In genomic region chr7:64849250-64849923, GRCh38 we compare ENCODE assay signal across 10 cellular contexts. TPM values are rescaled to one million over a fixed set of nuclear protein-coding genes. Genes with fewer than 3 reads are reported as not detected.
A peak's percentile ranks its signal among the peaks of the same experiment; 100 is the strongest.
DNase-seq lines count a peak whose midpoint lies in the region; ATAC-seq, FAIRE-seq and TF ChIP-seq lines count a peak whose summit lies in the region.
"Had no signal": no experiment of that assay in that cellular context is flagged by ENCODE, and none has a peak within 500 bp of the region (broad histone marks: within the 10 kb centered on the region; RNA-seq: fewer than 3 reads in every experiment).

No MANE protein-coding gene starts in this region.

- H3K27me3 ChIP-seq in HepG2 (ENCODE audit: control insufficient read depth in 1 of 2, insufficient read depth in 2 of 2, low read length in 2 of 2): peaks cover 0 to 4% of the 10 kb centered on the region in 2 experiments; a peak in 1 of 5 replicates
- no peaks in the 10 kb centered on the region for H3K27me3 ChIP-seq in right lobe of liver
- H3K27me3 ChIP-seq in esophagus squamous epithelium: no peaks in the 10 kb centered on the region

- H3K4me3 Mint-ChIP-seq in Calu3 (ENCODE audit: low read depth, unreplicated experiment): no peak overlapping the region
- H3K4me3 Mint-ChIP-seq: activated naive CD8-positive, alpha-beta T cell had no signal

- H3K9ac ChIP-seq in HepG2 (ENCODE audit: insufficient read depth, low read depth, low read length): no peak overlapping the region

- in situ Hi-C loops in HepG2 (cut with HindIII; ENCODE audit: extremely low pct_ligation_motif_present, low pct_unique_long_range_greater_than_20kb): no loop called here

- TF ChIP-seq EP300 in HepG2 (IDR thresholded peaks at IDR 0.05; ENCODE audit: low read depth in 2 of 2, low read length in 2 of 2) (no peak), HepG2 (CRISPR knock-in tag; IDR thresholded peaks at IDR 0.05; ENCODE audit: borderline replicate concordance) (no peak)

- DNase-seq in HepG2 (ENCODE audit: low spot score): no peak
- DNase-seq in right lobe of liver: no peak
- peak; percentile 65 for DNase-seq in NCI-H82 (lab: John Stamatoyannopoulos, UW)
- DNase-seq in esophagus squamous epithelium (lab: John Stamatoyannopoulos, UW): no peak
- no peak for DNase-seq in activated naive CD4-positive, alpha-beta T cell treated with Interleukin-2 at 50 U/mL for 16 hours
- no peak for DNase-seq in Calu3

- TF ChIP-seq POLR2A in HepG2 (IDR thresholded peaks at IDR 0.05; ENCODE audit: insufficient read depth in 1 of 2, low read depth in 2 of 2, low read length in 2 of 2) (no peak), right lobe of liver (IDR thresholded peaks at IDR 0.05) (no peak), esophagus squamous epithelium (IDR thresholded peaks at IDR 0.05) (no peak)

- H3K27ac ChIP-seq in HepG2 (ENCODE audit: extremely low read length, insufficient read depth, low read length) (no peak overlapping the region), right lobe of liver (no peak overlapping the region), esophagus squamous epithelium (peak overlapping the region; percentile 59 to 85 (median 79))
- H3K27ac ChIP-seq: C4-2B had no signal

- CTCF ChIA-PET in HepG2 (lab: Yijun Ruan, JAX; ENCODE audit: low intra/inter-chr PET ratio, low total read pairs) (no interaction called here), Calu3 (lab: Charles Lee) (no interaction called here)

- no peak overlapping the region for H3K4me3 ChIP-seq in HepG2 (replicated peaks in 1 of 3; ENCODE audit: insufficient read depth in 1 of 3, low read depth in 2 of 3, low read length in 3 of 3)
- no peak overlapping the region for H3K4me3 ChIP-seq in right lobe of liver
- H3K4me3 ChIP-seq in esophagus squamous epithelium: no peak overlapping the region

- H3K9me3 ChIP-seq in HepG2 (ENCODE audit: low read length) (no peaks in the 10 kb centered on the region), right lobe of liver (no peaks in the 10 kb centered on the region), esophagus squamous epithelium (no peaks in the 10 kb centered on the region)

- no peaks in the 10 kb centered on the region for H3K27me3 Mint-ChIP-seq in Calu3 (ENCODE audit: unreplicated experiment)
- H3K27me3 Mint-ChIP-seq: activated naive CD8-positive, alpha-beta T cell had no signal

- no peaks in the 10 kb centered on the region for H3K36me3 Mint-ChIP-seq in Calu3 (ENCODE audit: insufficient read depth, unreplicated experiment)

- no peaks in the 10 kb centered on the region for H3K79me2 ChIP-seq in HepG2 (ENCODE audit: insufficient read depth, low read length)

- H3K4me1 ChIP-seq in HepG2 (ENCODE audit: insufficient read depth, low read length): no peaks in the 10 kb centered on the region
- H3K4me1 ChIP-seq in right lobe of liver: no peaks in the 10 kb centered on the region
- peaks cover 0 to 27% (median 7%) of the 10 kb centered on the region in 3 donors for H3K4me1 ChIP-seq in esophagus squamous epithelium

- no peak overlapping the region for H3K27ac Mint-ChIP-seq in Calu3 (ENCODE audit: unreplicated experiment)
- H3K27ac Mint-ChIP-seq: activated naive CD8-positive, alpha-beta T cell had no signal

- no peaks in the 10 kb centered on the region for H3K9me3 Mint-ChIP-seq in Calu3 (ENCODE audit: low read depth, unreplicated experiment)

- 47% methylated on average over 4 of the region's 5 CpGs for WGBS in HepG2 (ENCODE audit: low lambda C conversion rate)
- 49% methylated on average over 3 of the region's 5 CpGs for WGBS in right lobe of liver (ENCODE audit: insufficient coverage, low coverage, low lambda C conversion rate, missing lambda C conversion rate)
- WGBS in esophagus squamous epithelium, 2 donors: 52 to 54% methylated on average over 5 of the region's 5 CpGs

- POLR2A ChIA-PET in HepG2 (lab: Yijun Ruan, JAX): no interaction called here

- no TSS peak for BruUV-seq in HepG2 (replicated peaks; lab: Mats Ljungman, UMichigan)
- no TSS peak for BruUV-seq in Calu3 (replicated peaks; lab: Mats Ljungman, UMichigan)

- no peak for FAIRE-seq in HepG2 (lab: Jason Lieb, UNC)

- intact Hi-C loops in HepG2 (cut with micrococcal nuclease; ENCODE audit: unreplicated experiment) (no loop called here), right lobe of liver (cut with DNase I) (no loop called here), esophagus squamous epithelium (cut with DNase I) (no loop called here), Calu3 (cut with micrococcal nuclease; ENCODE audit: unreplicated experiment) (no loop called here)

- no peak for TF ChIP-seq RAD21 in HepG2 (CRISPR knock-in tag; IDR thresholded peaks at IDR 0.05)

- TF ChIP-seq CTCF in HepG2 (CRISPR knock-in tag; IDR thresholded peaks at IDR 0.05): no peak
- TF ChIP-seq CTCF in right lobe of liver (IDR thresholded peaks at IDR 0.05): no peak
- TF ChIP-seq CTCF in esophagus squamous epithelium (IDR thresholded peaks at IDR 0.05): no peak
- TF ChIP-seq CTCF in Calu3 (IDR thresholded peaks at IDR 0.05; ENCODE audit: unreplicated experiment): no peak

- no peaks in the 10 kb centered on the region for H4K20me1 ChIP-seq in HepG2 (ENCODE audit: insufficient read depth, low read length)

- H3K4me2 ChIP-seq in HepG2 (ENCODE audit: low read depth, low read length): no peak overlapping the region

- H3K36me3 ChIP-seq in HepG2 (replicated peaks in 1 of 2; ENCODE audit: control insufficient read depth in 1 of 2, insufficient read depth in 2 of 2, low read length in 2 of 2) (no peaks in the 10 kb centered on the region), right lobe of liver (no peaks in the 10 kb centered on the region), esophagus squamous epithelium (no peaks in the 10 kb centered on the region)

- H2AFZ ChIP-seq in HepG2 (ENCODE audit: low read length): no peak overlapping the region

- ATAC-seq in HepG2: peak; percentile 54; the same call in 2 of the 3 replicates
- no peak for ATAC-seq in right lobe of liver
- ATAC-seq in HG03280 (IDR thresholded peaks at IDR 0.05; ENCODE audit: unreplicated experiment): no peak
- ATAC-seq in GM21723 (IDR thresholded peaks at IDR 0.05; ENCODE audit: unreplicated experiment): no peak

- no peaks in the 10 kb centered on the region for H3K4me1 Mint-ChIP-seq in Calu3 (ENCODE audit: low read depth, unreplicated experiment)

TF ChIP-seq in HepG2, 621 proteins besides CTCF, POLR2A, EP300 and RAD21 (continues in another document):
- 0 out of 2 replicates have a peak, but pooled peaks have one; percentile 9 for TF ChIP-seq LCORL (IDR thresholded peaks at IDR 0.05)
- TF ChIP-seq LCORL (CRISPR knock-in tag; IDR thresholded peaks at IDR 0.05): no peak

RNA-seq across cellular contexts. Expression of gene ZNF273, which starts 53.7 kb away (rescaled TPM):
- total RNA-seq in HepG2 (2016; rRNA removed; fragmentation: Illumina TruSeq; extraction: Trizol) (5.8 and 6.8 TPM in 2 replicates), right lobe of liver (under 1 TPM; 0.24 to 1.00 (median 0.78) TPM), esophagus squamous epithelium (10 to 100 TPM in 3 of 4 donors, 1 to 10 TPM in 1; 8.0 to 43.3 (median 14.0) TPM), Calu3 (2022) (5.1 and 6.2 TPM in 2 replicates)
- 1.1 and 1.3 TPM in 2 replicates for total RNA-seq in HepG2 (2016; cell fraction: cytosol; rRNA removed; fragmentation: Illumina TruSeq; extraction: Trizol; ENCODE audit: low read depth)
- 5.0 and 7.2 TPM in 2 replicates for total RNA-seq in HepG2 (2016; cell fraction: insoluble cytoplasmic fraction; rRNA removed; fragmentation: Illumina TruSeq; extraction: Trizol)
- total RNA-seq in HepG2 (2016; cell fraction: membrane; rRNA removed; fragmentation: Illumina TruSeq; extraction: Trizol): 2.1 and 4.0 TPM in 2 replicates
- total RNA-seq in HepG2 (2016; cell fraction: nucleus; rRNA removed; fragmentation: Illumina TruSeq; extraction: Trizol): 4.9 and 5.1 TPM in 2 replicates
- polyA plus RNA-seq in HepG2 (2011; rRNA removed): 0.90 and 1.7 TPM in 2 replicates
- 1.0 and 1.2 TPM in 2 replicates for polyA plus RNA-seq in HepG2 (2011; cell fraction: cytosol; rRNA removed)
- 0.64 and 0.69 TPM in 2 replicates for polyA plus RNA-seq in HepG2 (2011; cell fraction: nucleus; rRNA removed)
- 1.3 and 2.0 TPM in 2 replicates for polyA plus RNA-seq in HepG2 (2012)
- 0.62 and 0.71 TPM in 2 replicates for polyA plus RNA-seq in HepG2 (2016; cell fraction: cytosol; fragmentation: Illumina TruSeq; extraction: Trizol; ENCODE audit: low read depth)
- polyA plus RNA-seq in HepG2 (2016; cell fraction: insoluble cytoplasmic fraction; fragmentation: Illumina TruSeq; extraction: Trizol; ENCODE audit: low read depth): 6.6 and 7.3 TPM in 2 replicates
- polyA plus RNA-seq in HepG2 (2016; cell fraction: membrane; fragmentation: Illumina TruSeq; extraction: Trizol; ENCODE audit: low read depth): 2.5 and 2.6 TPM in 2 replicates
- 5.0 and 5.1 TPM in 2 replicates for polyA plus RNA-seq in HepG2 (2016; cell fraction: nucleus; fragmentation: Illumina TruSeq; extraction: Trizol; ENCODE audit: insufficient read depth, low read depth)
- polyA minus RNA-seq in HepG2 (2011; rRNA and poly(A)+ RNA removed; ENCODE audit: low replicate concordance): 0.90 and 4.3 TPM in 2 replicates
- 2.3 TPM in 2 replicates for polyA minus RNA-seq in HepG2 (2011; cell fraction: cytosol; rRNA and poly(A)+ RNA removed)
- 5.3 and 6.6 TPM in 2 replicates for polyA minus RNA-seq in HepG2 (2011; cell fraction: nucleus; rRNA and poly(A)+ RNA removed)

RNA-seq across cellular contexts. Expression of gene ZNF138, which starts 55.2 kb away (rescaled TPM):
- 5.8 and 7.6 TPM in 2 replicates for total RNA-seq in HepG2 (2016; rRNA removed; fragmentation: Illumina TruSeq; extraction: Trizol)
- total RNA-seq in HepG2 (2016; cell fraction: cytosol; rRNA removed; fragmentation: Illumina TruSeq; extraction: Trizol; ENCODE audit: low read depth): 2.4 and 2.6 TPM in 2 replicates
- total RNA-seq in HepG2 (2016; cell fraction: insoluble cytoplasmic fraction; rRNA removed; fragmentation: Illumina TruSeq; extraction: Trizol): 5.5 and 7.9 TPM in 2 replicates
- 4.5 and 5.5 TPM in 2 replicates for total RNA-seq in HepG2 (2016; cell fraction: membrane; rRNA removed; fragmentation: Illumina TruSeq; extraction: Trizol)
- total RNA-seq in HepG2 (2016; cell fraction: nucleus; rRNA removed; fragmentation: Illumina TruSeq; extraction: Trizol): 10.3 and 10.9 TPM in 2 replicates
- polyA plus RNA-seq in HepG2 (2011; rRNA removed): 2.3 and 2.7 TPM in 2 replicates
- 1.4 and 1.6 TPM in 2 replicates for polyA plus RNA-seq in HepG2 (2011; cell fraction: cytosol; rRNA removed)
- polyA plus RNA-seq in HepG2 (2011; cell fraction: nucleus; rRNA removed): 2.1 and 2.6 TPM in 2 replicates
- 2.7 and 3.7 TPM in 2 replicates for polyA plus RNA-seq in HepG2 (2012)
- 1.8 and 2.7 TPM in 2 replicates for polyA plus RNA-seq in HepG2 (2016; cell fraction: cytosol; fragmentation: Illumina TruSeq; extraction: Trizol; ENCODE audit: low read depth)
- polyA plus RNA-seq in HepG2 (2016; cell fraction: insoluble cytoplasmic fraction; fragmentation: Illumina TruSeq; extraction: Trizol; ENCODE audit: low read depth): 7.6 and 8.2 TPM in 2 replicates
- 3.2 and 4.3 TPM in 2 replicates for polyA plus RNA-seq in HepG2 (2016; cell fraction: membrane; fragmentation: Illumina TruSeq; extraction: Trizol; ENCODE audit: low read depth)
- polyA plus RNA-seq in HepG2 (2016; cell fraction: nucleus; fragmentation: Illumina TruSeq; extraction: Trizol; ENCODE audit: insufficient read depth, low read depth): 13.9 and 14.0 TPM in 2 replicates
- polyA minus RNA-seq in HepG2 (2011; rRNA and poly(A)+ RNA removed; ENCODE audit: low replicate concordance): 1.1 and 1.6 TPM in 2 replicates
- polyA minus RNA-seq in HepG2 (2011; cell fraction: cytosol; rRNA and poly(A)+ RNA removed): 1.8 and 2.6 TPM in 2 replicates
- 7.9 and 11.1 TPM in 2 replicates for polyA minus RNA-seq in HepG2 (2011; cell fraction: nucleus; rRNA and poly(A)+ RNA removed)
- total RNA-seq in right lobe of liver: 1 to 10 TPM; 2.5 to 6.6 (median 2.7) TPM
- total RNA-seq in esophagus squamous epithelium: 10 to 100 TPM in 3 of 4 donors, 1 to 10 TPM in 1; 7.2 to 14.0 (median 12.1) TPM
- 5.5 and 6.5 TPM in 2 replicates for total RNA-seq in Calu3 (2022)

Comparison
In these comparisons a context has a peak if more than half of its experiments do, and no peak if none do; other contexts are left out.
1. H3K27ac ChIP-seq: peak in esophagus squamous epithelium (4 of 4); none in HepG2 (single experiment) and right lobe of liver (0 of 3).